In the genomic region with DNA sequence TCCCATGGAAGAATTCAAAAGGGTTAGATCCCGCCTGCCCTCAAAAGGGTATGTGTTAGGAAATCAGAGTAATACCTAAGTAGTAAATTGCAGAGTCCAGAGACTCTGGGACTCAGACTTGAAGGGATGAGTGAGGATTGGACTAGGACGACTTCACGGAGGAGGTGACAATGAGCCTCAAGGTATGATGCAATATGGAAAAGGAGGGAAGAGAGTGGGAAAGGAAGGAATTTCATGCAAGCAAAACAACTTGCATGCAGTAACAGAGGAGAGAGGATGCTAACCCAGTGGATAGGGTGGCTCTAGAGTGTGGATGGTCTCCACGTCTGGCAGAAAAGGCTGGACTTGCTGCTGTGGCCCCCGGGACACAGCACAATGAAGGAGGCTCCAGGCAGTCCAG, we compare ENCODE assay signal across 15 cellular contexts. TPM values are rescaled to one million over a fixed set of nuclear protein-coding genes. Genes with fewer than 3 reads are reported as not detected.
A peak's percentile ranks its signal among the peaks of the same experiment; 100 is the strongest.
DNase-seq lines count a peak whose midpoint lies in the region; ATAC-seq and TF ChIP-seq lines count a peak whose summit lies in the region.
"Had no signal": no experiment of that assay in that cellular context is flagged by ENCODE, and none has a peak within 500 bp of the region (broad histone marks: within the 10 kb centered on the region; RNA-seq: fewer than 3 reads in every experiment).

No MANE protein-coding gene starts in this region.

- TF ChIP-seq EP300 in gastroesophageal sphincter (IDR thresholded peaks at IDR 0.05): no peak

- WGBS in gastroesophageal sphincter (ENCODE audit: low coverage in 1 of 2), 2 donors: 79 to 90% methylated on average over 2 to 5 of the region's 5 CpGs

- TF ChIP-seq POLR2A in gastroesophageal sphincter (IDR thresholded peaks at IDR 0.05): no peak

- no peaks in the 10 kb centered on the region for H3K27me3 ChIP-seq in gastroesophageal sphincter
- H3K27me3 ChIP-seq: right atrium auricular region had no signal

- H3K4me3 ChIP-seq in gastroesophageal sphincter: no peak overlapping the region
- H3K4me3 ChIP-seq: right atrium auricular region had no signal

- no peaks in the 10 kb centered on the region for H3K27me3 Mint-ChIP-seq in activated CD4-positive, alpha-beta T cell treated with anti-CD3 and anti-CD28 coated beads, Interleukin-2, amount 10 ng/mL, durations not matched to agents 24 days and 14 days
- no peaks in the 10 kb centered on the region for H3K27me3 Mint-ChIP-seq in activated CD4-positive, alpha-beta memory T cell treated with anti-CD3 and anti-CD28 coated beads for 36 hours
- no peaks in the 10 kb centered on the region for H3K27me3 Mint-ChIP-seq in stimulated activated memory B cell treated with anti-CD40 and anti-IgM and Interleukin-4, amounts not matched to agents 10 μg/mL and 1 μg/mL and 100 μg/mL, for 72 hours

- POLR2A ChIA-PET in activated CD4-positive, alpha-beta memory T cell treated with anti-CD3 and anti-CD28 coated beads for 36 hours (lab: Charles Lee): interaction anchor here (1.0 to 2.1 kb wide), 2 partner anchors 55 to 128 kb away, joined by 3 to 8 read pairs; partner anchors contain the start of gene TP53BP2

- no peak for ATAC-seq in gastroesophageal sphincter
- no peak for ATAC-seq in stimulated activated memory B cell treated with anti-CD40 and anti-IgM and Interleukin-4, amounts not matched to agents 10 μg/mL and 1 μg/mL and 100 μg/mL, for 72 hours
- ATAC-seq in GM18498 (IDR thresholded peaks at IDR 0.05; ENCODE audit: unreplicated experiment): no peak

- intact Hi-C loops in activated CD4-positive, alpha-beta T cell treated with anti-CD3 and anti-CD28 coated beads, Interleukin-2, amount 10 ng/mL, durations not matched to agents 24 days and 14 days (cut with micrococcal nuclease): loop anchor here (2.0 to 10.0 kb wide), 3 partner anchors 14 to 1002 kb away; partner anchors contain the start of genes AIDA and BROX
- intact Hi-C loops in activated CD4-positive, alpha-beta memory T cell treated with anti-CD3 and anti-CD28 coated beads for 36 hours (cut with micrococcal nuclease): loop anchor here (5.0 to 10.0 kb wide), 3 partner anchors 115 to 718 kb away; partner anchors contain the start of gene WDR26

- H3K36me3 Mint-ChIP-seq in activated CD4-positive, alpha-beta T cell treated with anti-CD3 and anti-CD28 coated beads, Interleukin-2, amount 10 ng/mL, durations not matched to agents 24 days and 14 days (ENCODE audit: low read depth): peaks cover 51% of the 10 kb centered on the region
- peaks cover 27% of the 10 kb centered on the region for H3K36me3 Mint-ChIP-seq in activated CD4-positive, alpha-beta memory T cell treated with anti-CD3 and anti-CD28 coated beads for 36 hours
- H3K36me3 Mint-ChIP-seq in stimulated activated memory B cell treated with anti-CD40 and anti-IgM and Interleukin-4, amounts not matched to agents 10 μg/mL and 1 μg/mL and 100 μg/mL, for 72 hours: peaks cover 31% of the 10 kb centered on the region

- H3K9me3 Mint-ChIP-seq in activated CD4-positive, alpha-beta T cell treated with anti-CD3 and anti-CD28 coated beads, Interleukin-2, amount 10 ng/mL, durations not matched to agents 24 days and 14 days: no peaks in the 10 kb centered on the region
- no peaks in the 10 kb centered on the region for H3K9me3 Mint-ChIP-seq in activated CD4-positive, alpha-beta memory T cell treated with anti-CD3 and anti-CD28 coated beads for 36 hours
- no peaks in the 10 kb centered on the region for H3K9me3 Mint-ChIP-seq in stimulated activated memory B cell treated with anti-CD40 and anti-IgM and Interleukin-4, amounts not matched to agents 10 μg/mL and 1 μg/mL and 100 μg/mL, for 72 hours

- peak overlapping the region; percentile 89 for H3K27ac Mint-ChIP-seq in activated CD4-positive, alpha-beta T cell treated with anti-CD3 and anti-CD28 coated beads, Interleukin-2, amount 10 ng/mL, durations not matched to agents 24 days and 14 days
- peak overlapping the region; percentile 85 for H3K27ac Mint-ChIP-seq in activated CD4-positive, alpha-beta memory T cell treated with anti-CD3 and anti-CD28 coated beads for 36 hours
- peak overlapping the region; percentile 68 for H3K27ac Mint-ChIP-seq in stimulated activated memory B cell treated with anti-CD40 and anti-IgM and Interleukin-4, amounts not matched to agents 10 μg/mL and 1 μg/mL and 100 μg/mL, for 72 hours

- peaks cover 75% of the 10 kb centered on the region for H3K4me1 Mint-ChIP-seq in activated CD4-positive, alpha-beta T cell treated with anti-CD3 and anti-CD28 coated beads, Interleukin-2, amount 10 ng/mL, durations not matched to agents 24 days and 14 days
- peaks cover 74% of the 10 kb centered on the region for H3K4me1 Mint-ChIP-seq in activated CD4-positive, alpha-beta memory T cell treated with anti-CD3 and anti-CD28 coated beads for 36 hours (ENCODE audit: low read depth)
- peaks cover 66% of the 10 kb centered on the region for H3K4me1 Mint-ChIP-seq in stimulated activated memory B cell treated with anti-CD40 and anti-IgM and Interleukin-4, amounts not matched to agents 10 μg/mL and 1 μg/mL and 100 μg/mL, for 72 hours

- peak overlapping the region; percentile 76 for H3K4me3 Mint-ChIP-seq in activated CD4-positive, alpha-beta T cell treated with anti-CD3 and anti-CD28 coated beads, Interleukin-2, amount 10 ng/mL, durations not matched to agents 24 days and 14 days
- peak overlapping the region; percentile 59 for H3K4me3 Mint-ChIP-seq in activated CD4-positive, alpha-beta memory T cell treated with anti-CD3 and anti-CD28 coated beads for 36 hours
- H3K4me3 Mint-ChIP-seq in stimulated activated memory B cell treated with anti-CD40 and anti-IgM and Interleukin-4, amounts not matched to agents 10 μg/mL and 1 μg/mL and 100 μg/mL, for 72 hours: no peak overlapping the region

- peak overlapping the region in 3 of 4 donors; percentile 76 to 98 (median 81) for H3K27ac ChIP-seq in gastroesophageal sphincter

- H3K36me3 ChIP-seq in gastroesophageal sphincter: peaks cover 0 to 50% of the 10 kb centered on the region in 2 donors

- CTCF ChIA-PET in activated CD4-positive, alpha-beta memory T cell treated with anti-CD3 and anti-CD28 coated beads for 36 hours (lab: Charles Lee): interaction anchor here (1.0 to 4.2 kb wide), 2 partner anchors 28 to 32 kb away, joined by 3 to 37 read pairs; no protein-coding TSS in a partner anchor

- no peaks in the 10 kb centered on the region for H3K9me3 ChIP-seq in gastroesophageal sphincter
- H3K9me3 ChIP-seq: right atrium auricular region had no signal

- H3K4me1 ChIP-seq in gastroesophageal sphincter: peaks cover 15 to 89% (median 66%) of the 10 kb centered on the region in 3 donors

- no peak for DNase-seq in activated CD4-positive, alpha-beta T cell treated with anti-CD3 and anti-CD28 coated beads, Interleukin-2, amount 10 ng/mL, durations not matched to agents 24 days and 14 days
- no peak for DNase-seq in activated CD4-positive, alpha-beta T cell treated with anti-CD3 and anti-CD28 coated beads, Interleukin-2, amount 50 U/mL, for 4 hours
- DNase-seq in activated CD4-positive, alpha-beta memory T cell treated with anti-CD3 and anti-CD28 coated beads for 36 hours: no peak
- no peak for DNase-seq in Ammon's horn (ENCODE audit: low spot score)
- DNase-seq in OCI-M2 (lab: John Stamatoyannopoulos, UW; ENCODE audit: unreplicated experiment): no peak
- DNase-seq: ACHN, EL, NCI-H187 had no signal

- TF ChIP-seq CTCF in gastroesophageal sphincter (IDR thresholded peaks at IDR 0.05): no peak

RNA-seq across cellular contexts. Expression of gene CAPN2, which starts 4.8 kb away (rescaled TPM):
- 69.6 and 73.1 TPM in 2 replicates for total RNA-seq in activated CD4-positive, alpha-beta T cell treated with anti-CD3 and anti-CD28 coated beads, Interleukin-2, amount 10 ng/mL, durations not matched to agents 24 days and 14 days
- 10 to 100 TPM; 61.2 to 64.5 TPM for total RNA-seq in activated CD4-positive, alpha-beta memory T cell treated with anti-CD3 and anti-CD28 coated beads for 36 hours
- total RNA-seq in gastroesophageal sphincter: 100 to 1,000 TPM; 140 to 174 (median 149) TPM

RNA-seq across cellular contexts. Expression of gene CAPN8, which starts 51.6 kb away (rescaled TPM):
- total RNA-seq in activated CD4-positive, alpha-beta T cell treated with anti-CD3 and anti-CD28 coated beads, Interleukin-2, amount 10 ng/mL, durations not matched to agents 24 days and 14 days: not detected in 2 replicates
- total RNA-seq in activated CD4-positive, alpha-beta memory T cell treated with anti-CD3 and anti-CD28 coated beads for 36 hours: not detected
- under 1 TPM in 1 of 4 donors, not detected in 3; 0.45 TPM for total RNA-seq in gastroesophageal sphincter
- total RNA-seq: glomerular endothelial cell, HT1080, lung microvascular endothelial cell, right atrium auricular region had no signal
